ENCODE assay signal across 12 cellular contexts in the genomic region with DNA sequence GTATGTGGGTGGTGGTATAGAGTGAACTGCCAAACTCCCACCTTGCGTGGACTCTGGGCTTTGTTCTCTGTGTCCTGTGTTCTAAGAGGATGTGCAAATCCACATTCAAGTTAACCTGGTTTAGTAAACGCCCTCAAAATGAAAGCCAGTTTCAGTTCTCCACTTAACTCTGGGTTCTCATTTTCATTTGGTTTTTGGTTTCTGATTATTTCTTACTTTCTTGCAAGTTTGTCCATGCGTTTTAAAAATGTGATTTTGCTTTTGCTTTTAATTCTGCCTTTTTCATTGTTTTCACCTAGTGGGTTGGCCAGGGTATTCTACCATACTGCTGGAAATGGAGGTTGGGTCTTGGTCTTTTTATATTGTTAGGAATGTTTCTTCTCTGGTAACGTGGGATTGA. TPM values are rescaled to one million over a fixed set of nuclear protein-coding genes. Genes with fewer than 3 reads are reported as not detected.
DNase-seq lines count a peak whose midpoint lies in the region; ATAC-seq, FAIRE-seq and TF ChIP-seq lines count a peak whose summit lies in the region.
"Had no signal": no experiment of that assay in that cellular context is flagged by ENCODE, and none has a peak within 500 bp of the region (broad histone marks: within the 10 kb centered on the region; RNA-seq: fewer than 3 reads in every experiment).

No MANE protein-coding gene starts in this region.

- CTCF ChIA-PET in SK-N-SH (lab: Yijun Ruan, JAX), result interaction anchor here (1.0 kb wide), 1 partner anchor 39 kb away, joined by 3 read pairs; no protein-coding TSS in a partner anchor

- no peak overlapping the region; the same call in 1 of the 2 replicates for H2AFZ ChIP-seq in SK-N-SH (ENCODE audit: low read depth)

- no peaks in the 10 kb centered on the region for H3K9me3 ChIP-seq in SK-N-SH
- no peaks in the 10 kb centered on the region for H3K9me3 ChIP-seq in pancreas
- H3K9me3 ChIP-seq in kidney (ENCODE audit: control insufficient read depth in 1 of 2, low read length in 2 of 2), result peaks cover 0 to 6% of the 10 kb centered on the region in 2 donors

- H3K4me1 ChIP-seq in SK-N-SH (ENCODE audit: control insufficient read depth in 1 of 2, insufficient read depth in 2 of 2, low read depth in 1 of 2, low read length in 1 of 2) (no peaks in the 10 kb centered on the region), pancreas (no peaks in the 10 kb centered on the region), kidney (ENCODE audit: control insufficient read depth in 1 of 2, insufficient read depth in 1 of 2, low read depth in 1 of 2, low read length in 2 of 2) (no peaks in the 10 kb centered on the region)

- no peak for TF ChIP-seq EP300 in SK-N-SH (IDR thresholded peaks at IDR 0.05; ENCODE audit: borderline replicate concordance in 1 of 2, low read depth in 1 of 2, low read length in 1 of 2)

- H3K27ac ChIP-seq in SK-N-SH (ENCODE audit: low read depth in 2 of 2, low read length in 1 of 2), result no peak overlapping the region
- no peak overlapping the region for H3K27ac ChIP-seq in pancreas
- no peak overlapping the region for H3K27ac ChIP-seq in kidney (ENCODE audit: low read depth in 2 of 2, low read length in 2 of 2)
- H3K27ac ChIP-seq: C4-2B had no signal

- H3K36me3 ChIP-seq in GM06990 (ENCODE audit: control insufficient read depth, insufficient read depth, low read length) (peaks cover 2% of the 10 kb centered on the region), SK-N-SH (replicated peaks in 1 of 2; ENCODE audit: control insufficient read depth in 1 of 2, insufficient read depth in 2 of 2, low read length in 1 of 2) (peaks cover 11 to 30% of the 10 kb centered on the region in 2 experiments), pancreas (no peaks in the 10 kb centered on the region), kidney (ENCODE audit: control insufficient read depth in 1 of 2, insufficient read depth in 2 of 2, low read length in 2 of 2) (no peaks in the 10 kb centered on the region)

- H3K4me2 ChIP-seq in SK-N-SH, result no peak overlapping the region

- FAIRE-seq in pancreas (lab: Jason Lieb, UNC) (no peak), kidney (lab: Jason Lieb, UNC) (no peak)

- no peaks in the 10 kb centered on the region for H3F3A ChIP-seq in SK-N-SH (replicated peaks; ENCODE audit: insufficient read depth)

- H3K27me3 ChIP-seq in GM06990 (replicated peaks; ENCODE audit: control insufficient read depth, insufficient read depth, low read length), result no peaks in the 10 kb centered on the region
- no peaks in the 10 kb centered on the region for H3K27me3 ChIP-seq in SK-N-SH (ENCODE audit: insufficient read depth)
- H3K27me3 ChIP-seq in pancreas, result no peaks in the 10 kb centered on the region

- no peak for TF ChIP-seq CTCF in GM06990 (IDR thresholded peaks at IDR 0.05; ENCODE audit: insufficient read depth, low read length, poor library complexity, severe bottlenecking)
- no peak for TF ChIP-seq CTCF in SK-N-SH (IDR thresholded peaks at IDR 0.05)
- no peak for TF ChIP-seq CTCF in pancreas (IDR thresholded peaks at IDR 0.05)
- no peak for TF ChIP-seq CTCF in kidney (IDR thresholded peaks at IDR 0.05; ENCODE audit: borderline replicate concordance, extremely low read depth, insufficient read depth)

- intact Hi-C loops in pancreas (cut with DNase I) (no loop called here), kidney (cut with DNase I) (no loop called here)

- peak overlapping the region; percentile 18 for H3K4me3 ChIP-seq in GM06990 (replicated peaks; ENCODE audit: low read depth, low read length)
- H3K4me3 ChIP-seq in SK-N-SH (ENCODE audit: low read depth in 2 of 2, low read length in 1 of 2), result no peak overlapping the region
- no peak overlapping the region for H3K4me3 ChIP-seq in pancreas
- no peak overlapping the region for H3K4me3 ChIP-seq in kidney (ENCODE audit: low read length in 2 of 2)

- peak; percentile 39 for DNase-seq in GM06990 (ENCODE audit: extremely low read depth, insufficient read length)
- DNase-seq in NCI-H748 treated with DMSO at 0.1 percent for 48 hours (lab: John Stamatoyannopoulos, UW), result no peak
- no peak for DNase-seq in SK-N-SH
- DNase-seq in pancreas, result no peak
- DNase-seq in kidney, result no peak
- DNase-seq: activated naive CD4-positive, alpha-beta T cell treated with Interleukin-2 at 50 U/mL for 16 hours; HCEC 1CT; NCI-H1694 treated with DMSO at 0.1 percent for 48 hours had no signal

- peaks cover 3% of the 10 kb centered on the region; the same call in 1 of the 2 replicates for H4K20me1 ChIP-seq in SK-N-SH (ENCODE audit: insufficient read depth)

- H3K9ac ChIP-seq in SK-N-SH, result no peak overlapping the region
- H3K9ac ChIP-seq in kidney (ENCODE audit: low read length in 2 of 2), result no peak overlapping the region

- 88% methylated on average over 4 of the region's 4 CpGs for WGBS in SK-N-SH (ENCODE audit: low lambda C conversion rate)
- 87 to 94% methylated on average over 4 of the region's 4 CpGs for WGBS in pancreas, 2 donors

- ATAC-seq in GM19025 (IDR thresholded peaks at IDR 0.05; ENCODE audit: low read depth, unreplicated experiment) (peak; percentile 93), HG02759 (IDR thresholded peaks at IDR 0.05; ENCODE audit: unreplicated experiment) (peak; percentile 89), HG03571 (IDR thresholded peaks at IDR 0.05; ENCODE audit: unreplicated experiment) (peak; percentile 91), pancreas (no peak)

- TF ChIP-seq RAD21 in SK-N-SH (IDR thresholded peaks at IDR 0.05; ENCODE audit: low read length), result no peak

- no peaks in the 10 kb centered on the region for H3K9me2 ChIP-seq in SK-N-SH

- peaks cover 99% of the 10 kb centered on the region for H3K79me2 ChIP-seq in SK-N-SH (ENCODE audit: insufficient read depth)

- POLR2A ChIA-PET in SK-N-SH (lab: Yijun Ruan, JAX), result no interaction called here

TF ChIP-seq in SK-N-SH, 30 proteins besides CTCF, POLR2A, EP300 and RAD21:
- TF ChIP-seq JUND (IDR thresholded peaks at IDR 0.05) (no peak), POLR2AphosphoS5 (IDR thresholded peaks at IDR 0.05; ENCODE audit: low read depth, low read length) (no peak), FOSL2 (IDR thresholded peaks at IDR 0.05; ENCODE audit: borderline replicate concordance, low read depth) (no peak), FOXJ3 (CRISPR knock-in tag; IDR thresholded peaks at IDR 0.05) (no peak)

RNA-seq across cellular contexts. Expression of a gene that starts 38.2 kb away (rescaled TPM):
- polyA plus RNA-seq in SK-N-SH (2012; rRNA removed) (56.3 and 78.9 TPM in 2 replicates), pancreas (1 to 10 TPM; 4.4 to 5.0 TPM), kidney (ENCODE audit: insufficient read depth, low read depth, low replicate concordance) (13.0 TPM)
- polyA plus RNA-seq in SK-N-SH (2012; cell fraction: cytosol; rRNA removed), result 45.8 and 54.1 TPM in 2 replicates
- 43.7 and 69.2 TPM in 2 replicates for polyA plus RNA-seq in SK-N-SH (2012; cell fraction: nucleus; rRNA removed)
- total RNA-seq in pancreas (10 to 100 TPM in 5 of 6 donors, 1 to 10 TPM in 1; 9.0 to 23.1 (median 17.2) TPM), kidney (44.3 TPM)

Comparison
In these comparisons a context has a peak if more than half of its experiments do, and no peak if none do; other contexts are left out.
1. ATAC-seq: peak in GM19025 (single experiment), HG02759 (single experiment) and HG03571 (single experiment); none in pancreas (0 of 4).